In the genomic region with DNA sequence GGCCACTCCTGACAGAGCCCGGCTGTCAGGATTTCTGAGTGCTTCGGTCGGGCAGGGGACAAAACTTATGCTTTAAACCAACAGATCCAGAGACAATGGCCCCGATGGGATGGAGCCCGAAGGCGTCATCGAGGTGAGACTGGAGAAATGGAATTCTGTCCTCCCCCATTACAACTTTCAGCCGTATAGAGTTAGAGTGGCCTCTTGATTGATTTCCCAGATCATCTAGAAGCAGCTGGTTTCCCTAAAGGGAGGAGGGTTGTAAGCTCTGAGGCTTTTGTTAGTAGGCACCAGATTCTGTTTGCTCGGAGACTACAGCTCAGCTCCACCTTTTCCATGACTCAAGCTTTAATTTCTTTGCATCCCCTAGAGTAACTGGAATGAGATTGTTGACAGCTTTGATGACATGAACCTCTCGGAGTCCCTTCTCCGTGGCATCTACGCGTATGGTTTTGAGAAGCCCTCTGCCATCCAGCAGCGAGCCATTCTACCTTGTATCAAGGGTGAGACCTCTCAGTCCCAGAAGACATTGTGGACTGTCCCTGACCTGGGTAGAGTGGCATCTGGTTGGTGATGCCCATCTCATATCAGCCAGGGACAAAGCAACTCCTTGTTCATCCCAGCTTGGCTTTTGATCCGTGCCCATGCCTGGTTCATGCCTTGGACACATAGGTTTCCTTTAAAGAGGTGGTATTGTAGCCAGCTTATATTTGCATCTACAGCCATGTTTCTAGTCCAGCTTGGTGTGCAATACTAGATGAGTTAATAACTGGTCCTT, we compare ENCODE assay signal across 8 cellular contexts. TPM values are rescaled to one million over a fixed set of nuclear protein-coding genes. Genes with fewer than 3 reads are reported as not detected.
DNase-seq lines count a peak whose midpoint lies in the region; ATAC-seq and TF ChIP-seq lines count a peak whose summit lies in the region.

No MANE protein-coding gene starts in this region.

- no peak for TF ChIP-seq CTCF in epithelial cell of esophagus (IDR thresholded peaks at IDR 0.05; ENCODE audit: insufficient read depth, low read depth, low read length, missing control alignments)
- TF ChIP-seq CTCF in ovary (IDR thresholded peaks at IDR 0.05), result no peak

- no peaks in the 10 kb centered on the region for H3K9me3 ChIP-seq in ovary

- ATAC-seq in GM21423 (IDR thresholded peaks at IDR 0.05; ENCODE audit: unreplicated experiment), result no peak

- H3K4me1 ChIP-seq in ovary (ENCODE audit: insufficient read depth), result peaks cover 3% of the 10 kb centered on the region

- no peaks in the 10 kb centered on the region for H3K36me3 ChIP-seq in ovary

- H3K4me3 ChIP-seq in epithelial cell of esophagus (ENCODE audit: low read length) (peak overlapping the region; percentile 91), ovary (peak overlapping the region; percentile 100)

- 11 to 17% (median 11%) methylated on average over 15 of the region's 15 CpGs for WGBS in ovary, 3 donors

- intact Hi-C loops in ovary (cut with DNase I), result loop anchor here in 1 of 4 donors (5.0 kb wide), 2 partner anchors 113 to 267 kb away; a partner anchor contains a TSS

- TF ChIP-seq POLR2A in ovary (IDR thresholded peaks at IDR 0.05), result no peak

- H3K27me3 ChIP-seq in ovary, result no peaks in the 10 kb centered on the region

- TF ChIP-seq EP300 in ovary (IDR thresholded peaks at IDR 0.05), result no peak

- DNase-seq in ELR (ENCODE audit: low read depth) (peak; percentile 39), epithelial cell of esophagus (ENCODE audit: low read depth) (no peak), ovary (no peak), SK-N-DZ (ENCODE audit: low spot score) (no peak), NCI-H2081 treated with DMSO at 0.1 percent for 48 hours (lab: John Stamatoyannopoulos, UW) (no peak), mesenteric fat pad (ENCODE audit: low spot score) (no peak)

- H3K27ac ChIP-seq in ovary, result peak overlapping the region; percentile 94 to 97

TF ChIP-seq in PFSK-1, 5 proteins besides CTCF, POLR2A, EP300 and RAD21:
- TF ChIP-seq TAF1 (IDR thresholded peaks at IDR 0.05; ENCODE audit: borderline replicate concordance, insufficient read depth, low read length), result no peak
- peak; percentile 22 for TF ChIP-seq POLR2AphosphoS5 (IDR thresholded peaks at IDR 0.05; ENCODE audit: low read depth, low read length)

RNA-seq across cellular contexts. Expression of a gene that starts 5.1 kb away (rescaled TPM):
- 56.0 TPM for polyA plus RNA-seq in PFSK-1 (2012; ENCODE audit: insufficient read length, low read depth)
- total RNA-seq in ovary, result 10 to 100 TPM in 5 of 7 donors, 1 to 10 TPM in 2; 5.2 to 72.0 (median 14.8) TPM
- polyA plus RNA-seq in ovary, result 100 to 1,000 TPM in 1 of 2 donors, 10 to 100 TPM in 1; 22.2 to 132 TPM
- polyA plus RNA-seq in SK-N-DZ (2014; cell fraction: cytosol; rRNA removed), result 0.24 and 0.41 TPM in 2 replicates
- not detected in 2 replicates for polyA plus RNA-seq in SK-N-DZ (2014; cell fraction: nucleus; rRNA removed)
- total RNA-seq in mesenteric fat pad, result 286 TPM

RNA-seq across cellular contexts. Expression of a gene that starts 9.3 kb away (rescaled TPM):
- 111 TPM for polyA plus RNA-seq in PFSK-1 (2012; ENCODE audit: insufficient read length, low read depth)
- total RNA-seq in ovary (10 to 100 TPM; 13.0 to 60.1 (median 19.6) TPM), mesenteric fat pad (55.2 TPM)
- polyA plus RNA-seq in ovary, result 10 to 100 TPM; 26.2 to 87.9 TPM
- 211 and 280 TPM in 2 replicates for polyA plus RNA-seq in SK-N-DZ (2014; cell fraction: cytosol; rRNA removed)
- 166 and 227 TPM in 2 replicates for polyA plus RNA-seq in SK-N-DZ (2014; cell fraction: nucleus; rRNA removed)

RNA-seq across cellular contexts. Expression of a gene that starts 12.6 kb away (rescaled TPM):
- 102 TPM for polyA plus RNA-seq in PFSK-1 (2012; ENCODE audit: insufficient read length, low read depth)
- 10 to 100 TPM; 31.2 to 44.2 (median 42.1) TPM for total RNA-seq in ovary
- polyA plus RNA-seq in ovary, result 100 to 1,000 TPM in 1 of 2 donors, 10 to 100 TPM in 1; 45.6 to 104 TPM
- 240 and 288 TPM in 2 replicates for polyA plus RNA-seq in SK-N-DZ (2014; cell fraction: cytosol; rRNA removed)
- polyA plus RNA-seq in SK-N-DZ (2014; cell fraction: nucleus; rRNA removed), result 144 and 185 TPM in 2 replicates
- total RNA-seq in mesenteric fat pad, result 48.7 TPM

RNA-seq across cellular contexts. Expression of a gene that starts 15.5 kb away (rescaled TPM):
- polyA plus RNA-seq in PFSK-1 (2012; ENCODE audit: insufficient read length, low read depth), result 3.0 TPM
- 10 to 100 TPM in 3 of 7 donors, 1 to 10 TPM in 4; 5.0 to 17.3 (median 9.6) TPM for total RNA-seq in ovary
- 10 to 100 TPM in 1 of 2 donors, 1 to 10 TPM in 1; 2.7 to 15.8 TPM for polyA plus RNA-seq in ovary
- polyA plus RNA-seq in SK-N-DZ (2014; cell fraction: cytosol; rRNA removed), result not detected in 2 replicates
- polyA plus RNA-seq in SK-N-DZ (2014; cell fraction: nucleus; rRNA removed), result 0.45 and 2.5 TPM in 2 replicates
- total RNA-seq in mesenteric fat pad, result not detected

RNA-seq across cellular contexts. Expression of a gene that starts 15.8 kb away (rescaled TPM):
- 2.3 TPM for polyA plus RNA-seq in PFSK-1 (2012; ENCODE audit: insufficient read length, low read depth)
- total RNA-seq in ovary, result 10 to 100 TPM; 10.4 to 38.8 (median 21.7) TPM
- 10 to 100 TPM; 16.9 to 33.1 TPM for polyA plus RNA-seq in ovary
- 1.4 TPM in 2 replicates for polyA plus RNA-seq in SK-N-DZ (2014; cell fraction: cytosol; rRNA removed)
- 4.9 and 5.4 TPM in 2 replicates for polyA plus RNA-seq in SK-N-DZ (2014; cell fraction: nucleus; rRNA removed)
- 26.3 TPM for total RNA-seq in mesenteric fat pad
